In genomic region chr2:231679906-231680283, GRCh38 we compare ENCODE assay signal across 11 cellular contexts. TPM values are rescaled to one million over a fixed set of nuclear protein-coding genes. Genes with fewer than 3 reads are reported as not detected.
DNase-seq lines count a peak whose midpoint lies in the region; ATAC-seq and TF ChIP-seq lines count a peak whose summit lies in the region.
"Had no signal": no experiment of that assay in that cellular context is flagged by ENCODE, and none has a peak within 500 bp of the region (broad histone marks: within the 10 kb centered on the region; RNA-seq: fewer than 3 reads in every experiment).

No MANE protein-coding gene starts in this region.

- peaks cover 36% of the 10 kb centered on the region for H3K4me1 Mint-ChIP-seq in CD14-positive monocyte

- peak overlapping the region; percentile 76; the same call in 1 of the 2 replicates for H3K4me3 ChIP-seq in Karpas-422 (ENCODE audit: low read length)
- H3K4me3 ChIP-seq in muscle layer of colon (ENCODE audit: low read depth in 1 of 2, low read length in 2 of 2), result peak overlapping the region in 1 of 2 donors; percentile 43
- no peak overlapping the region for H3K4me3 ChIP-seq in effector memory CD4-positive, alpha-beta T cell (ENCODE audit: insufficient read depth, low read depth, low read length, poor library complexity, severe bottlenecking)

- H3K27ac Mint-ChIP-seq in CD14-positive monocyte, result peak overlapping the region in 3 of 7 donors; percentile 20 to 50 (median 20)
- H3K27ac Mint-ChIP-seq in activated naive CD4-positive, alpha-beta T cell treated with anti-CD3 and anti-CD28 coated beads, Interleukin-2, amount 50 U/mL, for 72 hours, result peak overlapping the region in 1 of 2 donors; percentile 29
- H3K27ac Mint-ChIP-seq: activated CD4-positive, alpha-beta T cell treated with anti-CD3 and anti-CD28 coated beads for 36 hours had no signal

- H3K27ac ChIP-seq in Karpas-422 (ENCODE audit: low read length) (peak overlapping the region; percentile 97), cingulate gyrus (ENCODE audit: low read depth, low read length) (peak overlapping the region; percentile 93), muscle layer of colon (ENCODE audit: low read depth, low read length) (peak overlapping the region; percentile 88)
- H3K27ac ChIP-seq in effector memory CD4-positive, alpha-beta T cell (ENCODE audit: insufficient read depth, low read length, poor library complexity, severe bottlenecking), result no peak overlapping the region

- peak overlapping the region; percentile 97 for H3K9ac ChIP-seq in Karpas-422 (ENCODE audit: low read length)
- H3K9ac ChIP-seq in muscle layer of colon (ENCODE audit: low read length), result no peak overlapping the region

- no peaks in the 10 kb centered on the region for H4K20me1 ChIP-seq in Karpas-422 (ENCODE audit: insufficient read depth, low read depth, low read length)

- H3K4me1 ChIP-seq in Karpas-422 (ENCODE audit: low read length), result peaks cover 71% of the 10 kb centered on the region
- peaks cover 17% of the 10 kb centered on the region for H3K4me1 ChIP-seq in muscle layer of colon (ENCODE audit: insufficient read depth, low read length)
- H3K4me1 ChIP-seq in effector memory CD4-positive, alpha-beta T cell (ENCODE audit: control insufficient read depth, insufficient read depth, low read length, poor library complexity, severe bottlenecking), result no peaks in the 10 kb centered on the region

- H3K4me3 Mint-ChIP-seq in CD14-positive monocyte, result peak overlapping the region; percentile 55 to 62
- H3K4me3 Mint-ChIP-seq: activated CD4-positive, alpha-beta T cell treated with anti-CD3 and anti-CD28 coated beads for 36 hours had no signal

- no peak overlapping the region for H2AFZ ChIP-seq in Karpas-422 (ENCODE audit: low read length)

- H3K36me3 Mint-ChIP-seq in CD14-positive monocyte, result peaks cover 0 to 1% of the 10 kb centered on the region in 2 donors
- peaks cover 5% of the 10 kb centered on the region in 2 donors for H3K36me3 Mint-ChIP-seq in activated naive CD4-positive, alpha-beta T cell treated with anti-CD3 and anti-CD28 coated beads, Interleukin-2, amount 50 U/mL, for 72 hours

- H3K4me2 ChIP-seq in Karpas-422 (ENCODE audit: low read depth, low read length, poor library complexity, severe bottlenecking), result peak overlapping the region; percentile 82

- H3K27me3 ChIP-seq in Karpas-422 (ENCODE audit: low read length) (no peaks in the 10 kb centered on the region), muscle layer of colon (ENCODE audit: control insufficient read depth in 1 of 2, insufficient read depth in 2 of 2, low read length in 2 of 2) (no peaks in the 10 kb centered on the region)
- H3K27me3 ChIP-seq in effector memory CD4-positive, alpha-beta T cell (replicated peaks; ENCODE audit: control insufficient read depth, insufficient read depth, low read length, poor library complexity, severe bottlenecking), result peaks cover 4% of the 10 kb centered on the region

- H3K27me3 Mint-ChIP-seq in CD14-positive monocyte (ENCODE audit: low read depth in 3 of 3), result peaks cover 3 to 8% (median 5%) of the 10 kb centered on the region in 3 donors

- ATAC-seq in left colon, result no peak
- ATAC-seq in activated naive CD4-positive, alpha-beta T cell treated with anti-CD3 and anti-CD28 coated beads, Interleukin-2, amount 50 U/mL, for 72 hours, result no peak
- ATAC-seq: activated CD4-positive, alpha-beta T cell treated with anti-CD3 and anti-CD28 coated beads for 36 hours had no signal

- peaks cover 13% of the 10 kb centered on the region for H3K79me2 ChIP-seq in Karpas-422 (ENCODE audit: low read length)

- peaks cover 0 to 5% (median 2%) of the 10 kb centered on the region in 7 donors for H3K9me3 Mint-ChIP-seq in CD14-positive monocyte
- no peaks in the 10 kb centered on the region for H3K9me3 Mint-ChIP-seq in activated naive CD4-positive, alpha-beta T cell treated with anti-CD3 and anti-CD28 coated beads, Interleukin-2, amount 50 U/mL, for 72 hours

- H3K36me3 ChIP-seq in Karpas-422 (ENCODE audit: insufficient read depth, low read length) (no peaks in the 10 kb centered on the region), muscle layer of colon (ENCODE audit: insufficient read depth, low read length) (no peaks in the 10 kb centered on the region)
- no peaks in the 10 kb centered on the region for H3K36me3 ChIP-seq in effector memory CD4-positive, alpha-beta T cell (ENCODE audit: control insufficient read depth, insufficient read depth, low read length)

- intact Hi-C loops in CD14-positive monocyte (cut with micrococcal nuclease), result loop anchor here in 1 of 2 donors (5.0 kb wide), 1 partner anchor 37 kb away; no protein-coding TSS in a partner anchor
- intact Hi-C loops in left colon (cut with DNase I, micrococcal nuclease), result loop anchor here (2.0 to 5.0 kb wide), 2 partner anchors 32 to 35 kb away; no protein-coding TSS in a partner anchor

- no peaks in the 10 kb centered on the region for H3K9me3 ChIP-seq in Karpas-422 (ENCODE audit: low read length)
- no peaks in the 10 kb centered on the region for H3K9me3 ChIP-seq in muscle layer of colon (ENCODE audit: low read length)
- H3K9me3 ChIP-seq in effector memory CD4-positive, alpha-beta T cell (ENCODE audit: control insufficient read depth, low read length), result no peaks in the 10 kb centered on the region

- H3K9me2 ChIP-seq in Karpas-422 (replicated peaks; ENCODE audit: insufficient read depth, low read length), result no peaks in the 10 kb centered on the region

- DNase-seq in CD14-positive monocyte (ENCODE audit: low spot score) (no peak), Karpas-422 (no peak), left colon (no peak), Kasumi-1 (lab: John Stamatoyannopoulos, UW) (no peak)
- no peak for DNase-seq in effector memory CD4-positive, alpha-beta T cell
- no peak for DNase-seq in activated naive CD4-positive, alpha-beta T cell treated with anti-CD3 and anti-CD28 coated beads, Interleukin-2, amount 50 U/mL, for 72 hours (ENCODE audit: low spot score in 2 of 2)
- DNase-seq: activated CD4-positive, alpha-beta T cell treated with anti-CD3 and anti-CD28 coated beads for 36 hours; kidney glomerular epithelial cell; NCI-H1694 had no signal

- TF ChIP-seq CTCF in CD14-positive monocyte (IDR thresholded peaks at IDR 0.05), result no peak

RNA-seq across cellular contexts. Expression of gene PTMA, which starts 28.4 kb away (rescaled TPM):
- polyA plus RNA-seq in CD14-positive monocyte, result 1,000 to 10,000 TPM; 1,072 to 1,127 TPM
- total RNA-seq in Karpas-422 (2014; rRNA removed; shearing (Covaris generic); ENCODE audit: low replicate concordance), result 1,532 and 1,657 TPM in 2 replicates
- 100 to 1,000 TPM; 775 to 846 TPM for total RNA-seq in left colon
- total RNA-seq in activated naive CD4-positive, alpha-beta T cell treated with anti-CD3 and anti-CD28 coated beads, Interleukin-2, amount 50 U/mL, for 72 hours, result 1,000 to 10,000 TPM; 1,703 to 2,175 TPM
